In genomic region chr1:2314297-2314802, GRCh38 we compare ENCODE assay signal across 7 cellular contexts.
DNase-seq lines count a peak whose midpoint lies in the region; ATAC-seq and TF ChIP-seq lines count a peak whose summit lies in the region.

No MANE protein-coding gene starts in this region.

- H3F3A ChIP-seq in PC-3 (ENCODE audit: low read length, unreplicated experiment) (no peaks in the 10 kb centered on the region), MM.1S (ENCODE audit: insufficient read depth, low read length) (no peaks in the 10 kb centered on the region)

- TF ChIP-seq CTCF in GM12865 (IDR thresholded peaks at IDR 0.05; ENCODE audit: insufficient read depth, low read depth, low read length, missing control alignments) (no peak), PC-3 (conservative IDR thresholded peaks at IDR 0.05; ENCODE audit: low read depth, low read length) (no peak), MM.1S (IDR thresholded peaks at IDR 0.05; ENCODE audit: low read length) (no peak)

- H3K9me3 ChIP-seq in PC-3 (ENCODE audit: low read length), result no peaks in the 10 kb centered on the region
- H3K9me3 ChIP-seq in mesodermal cell (ENCODE audit: control insufficient read depth, low read length), result no peaks in the 10 kb centered on the region
- H3K9me3 ChIP-seq in aorta (ENCODE audit: control insufficient read depth, low read length), result no peaks in the 10 kb centered on the region
- no peaks in the 10 kb centered on the region for H3K9me3 ChIP-seq in MM.1S (replicated peaks; ENCODE audit: insufficient read depth, low read length)

- H3K4me3 ChIP-seq in GM12865 (ENCODE audit: low read depth, low read length), result peak overlapping the region; percentile 6
- peak overlapping the region; percentile 65 for H3K4me3 ChIP-seq in PC-3 (ENCODE audit: low read length)
- peak overlapping the region; percentile 45 for H3K4me3 ChIP-seq in mesodermal cell (ENCODE audit: extremely low read depth, insufficient read depth, low read length, poor library complexity, severe bottlenecking)
- peak overlapping the region; percentile 30 to 41 for H3K4me3 ChIP-seq in aorta (ENCODE audit: low read length in 2 of 2)
- H3K4me3 ChIP-seq in MM.1S (ENCODE audit: low read length), result no peak overlapping the region

- BruUV-seq in PC-3 (replicated peaks; lab: Mats Ljungman, UMichigan), result no TSS peak

- H3K4me1 ChIP-seq in PC-3 (ENCODE audit: insufficient read depth, low read length) (peaks cover 6% of the 10 kb centered on the region; the same call in 1 of the 2 replicates), mesodermal cell (ENCODE audit: control insufficient read depth, insufficient read depth, low read length, poor library complexity, severe bottlenecking) (peaks cover 48% of the 10 kb centered on the region), aorta (ENCODE audit: control insufficient read depth in 1 of 2, insufficient read depth in 2 of 2, low read length in 2 of 2) (no peaks in the 10 kb centered on the region), MM.1S (ENCODE audit: low read length) (no peaks in the 10 kb centered on the region)

- POLR2A ChIA-PET in PC-3 (lab: Charles Lee; ENCODE audit: unreplicated experiment), result no interaction called here

- peak overlapping the region; percentile 73 for H3K9ac ChIP-seq in PC-3 (ENCODE audit: low read length)
- H3K9ac ChIP-seq in MM.1S (ENCODE audit: low read length), result no peak overlapping the region

- H3K27ac ChIP-seq in PC-3 (ENCODE audit: low read length) (no peak overlapping the region; the same call in 1 of the 2 replicates), mesodermal cell (ENCODE audit: low read depth, low read length, severe bottlenecking) (peak overlapping the region; percentile 93), aorta (ENCODE audit: low read depth in 1 of 2, low read length in 2 of 2) (peak overlapping the region; percentile 4 to 64), MM.1S (ENCODE audit: low read length) (no peak overlapping the region)

- H4K20me1 ChIP-seq in PC-3 (ENCODE audit: low read length) (no peaks in the 10 kb centered on the region), MM.1S (ENCODE audit: insufficient read depth, low read length) (no peaks in the 10 kb centered on the region)

- 3 to 5% methylated on average over 24 to 30 of the region's 51 CpGs for WGBS in mesodermal cell (ENCODE audit: insufficient coverage in 2 of 2), 2 experiments
- 7 to 9% methylated on average over 39 to 51 of the region's 51 CpGs for WGBS in aorta, 2 donors

- H2AFZ ChIP-seq in PC-3 (ENCODE audit: low read length), result peak overlapping the region; percentile 52; the same call in 1 of the 2 replicates
- no peak overlapping the region for H2AFZ ChIP-seq in MM.1S (ENCODE audit: low read length)

- no peaks in the 10 kb centered on the region for H3K36me3 ChIP-seq in PC-3 (ENCODE audit: low read depth, low read length)
- H3K36me3 ChIP-seq in mesodermal cell (ENCODE audit: control insufficient read depth, insufficient read depth, low read length), result peaks cover 4% of the 10 kb centered on the region
- H3K36me3 ChIP-seq in aorta (ENCODE audit: control insufficient read depth in 1 of 2, insufficient read depth in 2 of 2, low read length in 1 of 2), result no peaks in the 10 kb centered on the region
- no peaks in the 10 kb centered on the region for H3K36me3 ChIP-seq in MM.1S (replicated peaks; ENCODE audit: insufficient read depth, low read length)

- DNase-seq in GM12865 (ENCODE audit: low read depth), result no peak
- DNase-seq in PC-3, result peak; percentile 59
- DNase-seq in epidermal melanocyte (ENCODE audit: insufficient read length, low spot score), result peak; percentile 92
- DNase-seq in aorta, result peak; percentile 84 to 90
- DNase-seq in MM.1S, result no peak

- CTCF ChIA-PET in PC-3 (lab: Charles Lee), result interaction anchor here (1.3 to 1.8 kb wide), 2 partner anchors 67 to 119 kb away, joined by 4 to 7 read pairs; partner anchors contain the start of gene FAAP20

- ATAC-seq in PC-3 (peak; percentile 34), aorta (ENCODE audit: low FRiP score) (peak; percentile 15), HG02571 (IDR thresholded peaks at IDR 0.05; ENCODE audit: unreplicated experiment) (no peak)

- H3K9me2 ChIP-seq in PC-3 (replicated peaks; ENCODE audit: low read length), result no peaks in the 10 kb centered on the region
- no peaks in the 10 kb centered on the region for H3K9me2 ChIP-seq in MM.1S (replicated peaks; ENCODE audit: insufficient read depth, low read length)

- intact Hi-C loops in PC-3 (cut with micrococcal nuclease) (loop anchor here (5.0 kb wide), 3 partner anchors 67 to 107 kb away; no protein-coding TSS in a partner anchor), aorta (cut with DNase I) (loop anchor here (5.0 kb wide), 2 partner anchors 68 to 82 kb away; no protein-coding TSS in a partner anchor)

- H3K4me2 ChIP-seq in PC-3 (ENCODE audit: low read length), result peak overlapping the region; percentile 89
- no peak overlapping the region for H3K4me2 ChIP-seq in MM.1S (ENCODE audit: low read depth, low read length)

- H3K79me2 ChIP-seq in PC-3 (ENCODE audit: low read length) (no peaks in the 10 kb centered on the region), MM.1S (ENCODE audit: low read length) (no peaks in the 10 kb centered on the region)

- H3K27me3 ChIP-seq in PC-3 (ENCODE audit: low read length) (no peaks in the 10 kb centered on the region), aorta (ENCODE audit: control insufficient read depth in 1 of 2, insufficient read depth in 2 of 2, low read length in 1 of 2) (no peaks in the 10 kb centered on the region), MM.1S (replicated peaks; ENCODE audit: insufficient read depth, low read length) (peaks cover 48% of the 10 kb centered on the region)

Comparison
In these comparisons a context has a peak if more than half of its experiments do, and no peak if none do; other contexts are left out.
1. DNase-seq: peak in PC-3 (single experiment), epidermal melanocyte (single experiment) and aorta (2 of 2); none in GM12865 (single experiment) and MM.1S (single experiment).
2. H3K27ac ChIP-seq: peak in mesodermal cell (single experiment) and aorta (2 of 2); none in PC-3 (single experiment) and MM.1S (single experiment).